ENCODE assay signal across 1 cellular context in genomic region chr4:152937280-152937534, GRCh38.
A peak's percentile ranks its signal among the peaks of the same experiment; 100 is the strongest.
TF ChIP-seq lines count a peak whose summit lies in the region.

No MANE protein-coding gene starts in this region.

TF ChIP-seq in endothelial cell of umbilical vein, 7 proteins besides CTCF, POLR2A, EP300 and RAD21:
- TF ChIP-seq EZH2 (IDR thresholded peaks at IDR 0.05; ENCODE audit: borderline replicate concordance, low read depth, low read length, severe bottlenecking) (peak; percentile 16), GATA2 (IDR thresholded peaks at IDR 0.05; ENCODE audit: insufficient read depth, insufficient read length, low read depth, low read length) (no peak)
